In genomic region chr2:58289029-58289428, GRCh38 we compare ENCODE assay signal across 1 cellular context.
TF ChIP-seq lines count a peak whose summit lies in the region.

No MANE protein-coding gene starts in this region.

TF ChIP-seq in HCT116, 20 proteins besides CTCF, POLR2A, EP300 and RAD21 (continued from another document):
- TF ChIP-seq YY1 (IDR thresholded peaks at IDR 0.05; ENCODE audit: extremely low read depth, insufficient replicate concordance, low read depth, low read length): no peak
- TF ChIP-seq EZH2 (IDR thresholded peaks at IDR 0.05): no peak
- no peak for TF ChIP-seq EZH2phosphoT487 (IDR thresholded peaks at IDR 0.05; ENCODE audit: borderline replicate concordance)
